In genomic region chr22:38154563-38154915, GRCh38 we compare ENCODE assay signal across 8 cellular contexts. TPM values are rescaled to one million over a fixed set of nuclear protein-coding genes. Genes with fewer than 3 reads are reported as not detected.
DNase-seq lines count a peak whose midpoint lies in the region; ATAC-seq, FAIRE-seq and TF ChIP-seq lines count a peak whose summit lies in the region.
"Not testable (repeated sequence)": the region's sequence is repeated elsewhere in the genome, so short reads cannot be mapped to it uniquely, and the experiment has no call there.

No MANE protein-coding gene starts in this region.

- in situ Hi-C loops in mammary epithelial cell (cut with MboI; ENCODE audit: low sequenced_read_pairs in 2 of 2): not testable (repeated sequence)

- intact Hi-C loops in mammary epithelial cell (cut with micrococcal nuclease): loop anchor here (1.0 kb wide), 2 partner anchors 40 to 102 kb away; no protein-coding TSS in a partner anchor

- not testable (repeated sequence) for TF ChIP-seq EP300 in A549 (IDR thresholded peaks at IDR 0.05)

- WGBS in A549 (ENCODE audit: missing lambda C conversion rate): 59% methylated on average over 1 of the region's 1 CpG
- 14% methylated on average over 1 of the region's 1 CpG for WGBS in mammary epithelial cell (ENCODE audit: low coverage, missing lambda C conversion rate)
- WGBS in smooth muscle cell (ENCODE audit: low lambda C conversion rate): 52% methylated on average over 1 of the region's 1 CpG

- FAIRE-seq in A549 (lab: Jason Lieb, UNC); D721Med (lab: Jason Lieb, UNC): not testable (repeated sequence)
- FAIRE-seq in keratinocyte (lab: Jason Lieb, UNC): peak; percentile 56

- not testable (repeated sequence) for H3K27me3 ChIP-seq in Loucy (ENCODE audit: insufficient read depth, low read length, poor library complexity, severe bottlenecking); mammary epithelial cell (ENCODE audit: insufficient read depth, low read length); keratinocyte (ENCODE audit: control insufficient read depth, extremely low read depth, insufficient read depth, low read length); smooth muscle cell (ENCODE audit: low read depth)

- not testable (repeated sequence) for H3K9me3 ChIP-seq in A549; Loucy (ENCODE audit: insufficient read depth, low read depth, low read length); T-helper 17 cell (ENCODE audit: control insufficient read depth, low read length, poor library complexity, severe bottlenecking); mammary epithelial cell (replicated peaks; ENCODE audit: insufficient read depth, low read length); keratinocyte (ENCODE audit: control insufficient read depth, low read depth, low read length); smooth muscle cell (replicated peaks; ENCODE audit: low read depth)

- not testable (repeated sequence) for H3K36me3 ChIP-seq in Loucy (ENCODE audit: insufficient read depth, low read length); mammary epithelial cell (ENCODE audit: insufficient read depth, low read length); keratinocyte (ENCODE audit: control insufficient read depth in 2 of 2, extremely low read depth in 1 of 2, insufficient read depth in 2 of 2, low read length in 2 of 2); smooth muscle cell (ENCODE audit: low read depth)

- TF ChIP-seq POLR2A in A549 (IDR thresholded peaks at IDR 0.05; ENCODE audit: low read length): not testable (repeated sequence)

- not testable (repeated sequence) for H3K4me3 ChIP-seq in A549; Loucy (ENCODE audit: low read length, poor library complexity, severe bottlenecking); mammary epithelial cell (replicated peaks in 1 of 3; ENCODE audit: insufficient read depth in 1 of 3, low read depth in 2 of 3, low read length in 3 of 3); keratinocyte (ENCODE audit: control insufficient read depth in 2 of 3, extremely low read depth in 1 of 3, insufficient read depth in 2 of 3, low read depth in 1 of 3, low read length in 3 of 3); smooth muscle cell

- not testable (repeated sequence) for H3K36me3 Mint-ChIP-seq in T-helper 17 cell (ENCODE audit: low read depth)

- dilution Hi-C loops in mammary epithelial cell (cut with HindIII; ENCODE audit: low sequenced_read_pairs); keratinocyte (cut with MboI; ENCODE audit: extremely low pct_ligation_motif_present, low sequenced_read_pairs): not testable (repeated sequence)

- not testable (repeated sequence) for TF ChIP-seq CTCF in A549 (IDR thresholded peaks at IDR 0.05); mammary epithelial cell (conservative IDR thresholded peaks at IDR 0.05 in 1 of 2, IDR thresholded peaks at IDR 0.05 in 1 of 2; ENCODE audit: extremely low read depth in 1 of 2, insufficient read depth in 1 of 2, low read depth in 1 of 2, low read length in 2 of 2); keratinocyte (optimal IDR thresholded peaks at IDR 0.05 in 1 of 3, IDR thresholded peaks at IDR 0.05 in 1 of 3, conservative IDR thresholded peaks at IDR 0.05 in 1 of 3; ENCODE audit: extremely low read depth in 1 of 3, insufficient read depth in 2 of 3, low read length in 3 of 3); smooth muscle cell (IDR thresholded peaks at IDR 0.05; ENCODE audit: borderline replicate concordance, insufficient read depth, poor library complexity, severe bottlenecking)
- peak; percentile 38 for TF ChIP-seq CTCF in D721Med (IDR thresholded peaks at IDR 0.05; ENCODE audit: insufficient read depth, missing control alignments)
- TF ChIP-seq CTCF in Loucy (conservative IDR thresholded peaks at IDR 0.05; ENCODE audit: low read length): peak; percentile 28; the same call in 1 of the 2 replicates

- not testable (repeated sequence) for DNase-seq in A549 (ENCODE audit: low read depth in 1 of 2, low spot score in 1 of 2); D721Med (ENCODE audit: insufficient read length, low spot score); T-helper 17 cell; epithelial cell of prostate (ENCODE audit: low read depth, low spot score); keratinocyte (ENCODE audit: low read depth, low spot score); smooth muscle cell (lab: John Stamatoyannopoulos, UW; ENCODE audit: unreplicated experiment)
- peak; percentile 44 for DNase-seq in mammary epithelial cell

- H3K9ac ChIP-seq in Loucy (ENCODE audit: low read depth, low read length, poor library complexity, severe bottlenecking); mammary epithelial cell (ENCODE audit: insufficient read depth, low read length); keratinocyte (ENCODE audit: control insufficient read depth, extremely low read depth, insufficient read depth, low read length); smooth muscle cell (ENCODE audit: low read depth): not testable (repeated sequence)

- H4K20me1 ChIP-seq in Loucy (ENCODE audit: insufficient read depth, low read length, poor library complexity, severe bottlenecking); mammary epithelial cell (ENCODE audit: insufficient read depth, low read length); keratinocyte (ENCODE audit: control insufficient read depth, extremely low read depth, insufficient read depth, low read length); smooth muscle cell (ENCODE audit: low read depth): not testable (repeated sequence)

- ATAC-seq in A549, T-helper 17 cell: not testable (repeated sequence)

- BruUV-seq in mammary epithelial cell (replicated peaks; lab: Mats Ljungman, UMichigan): not testable (repeated sequence)

- H3F3A ChIP-seq in Loucy (ENCODE audit: low read depth); smooth muscle cell (ENCODE audit: low read depth): not testable (repeated sequence)

- not testable (repeated sequence) for H3K4me3 Mint-ChIP-seq in T-helper 17 cell

- TF ChIP-seq RAD21 in A549 (conservative IDR thresholded peaks at IDR 0.05 in 1 of 2, IDR thresholded peaks at IDR 0.05 in 1 of 2): not testable (repeated sequence)

- peaks cover 14% of the 10 kb centered on the region for H3K4me1 Mint-ChIP-seq in T-helper 17 cell

- H3K27ac ChIP-seq in A549; mammary epithelial cell (ENCODE audit: insufficient read depth, low read depth, low read length); keratinocyte (ENCODE audit: control insufficient read depth, insufficient read depth, low read length): not testable (repeated sequence)
- H3K27ac ChIP-seq in epithelial cell of prostate (peak overlapping the region; percentile 30), smooth muscle cell (ENCODE audit: low read depth) (peak overlapping the region; percentile 65)

- POLR2A ChIA-PET in A549 (lab: Yijun Ruan, JAX): not testable (repeated sequence)

- CTCF ChIA-PET in A549 (lab: Yijun Ruan, JAX); mammary epithelial cell (lab: Charles Lee; ENCODE audit: low non-redundant PET): not testable (repeated sequence)

- H3K9me2 ChIP-seq in Loucy (replicated peaks; ENCODE audit: low read depth, low read length): not testable (repeated sequence)

- H3K9me1 ChIP-seq in keratinocyte (ENCODE audit: control insufficient read depth, extremely low read depth, insufficient read depth, low read length): not testable (repeated sequence)

- H2AFZ ChIP-seq in Loucy (ENCODE audit: low read length); mammary epithelial cell (ENCODE audit: low read depth, low read length); keratinocyte (ENCODE audit: control insufficient read depth, low read length); smooth muscle cell (ENCODE audit: low read depth): not testable (repeated sequence)

- not testable (repeated sequence) for H3K27me3 Mint-ChIP-seq in T-helper 17 cell

- H3K27ac Mint-ChIP-seq in T-helper 17 cell: peak overlapping the region; percentile 32

- H3K4me1 ChIP-seq in A549; Loucy (ENCODE audit: insufficient read depth, low read length, poor library complexity, severe bottlenecking); mammary epithelial cell (ENCODE audit: insufficient read depth, low read length): not testable (repeated sequence)
- peaks cover 11% of the 10 kb centered on the region for H3K4me1 ChIP-seq in keratinocyte (ENCODE audit: control insufficient read depth, extremely low read depth, insufficient read depth, low read length)
- peaks cover 14% of the 10 kb centered on the region for H3K4me1 ChIP-seq in smooth muscle cell (ENCODE audit: low read depth)

- H3K79me2 ChIP-seq in Loucy (ENCODE audit: insufficient read depth, low read length); mammary epithelial cell (ENCODE audit: insufficient read depth, low read length); keratinocyte (ENCODE audit: control insufficient read depth, insufficient read depth, low read length); smooth muscle cell (ENCODE audit: low read depth): not testable (repeated sequence)

- not testable (repeated sequence) for H3K4me2 ChIP-seq in A549; Loucy (ENCODE audit: low read depth, low read length, poor library complexity, severe bottlenecking); mammary epithelial cell (ENCODE audit: insufficient read depth, low read depth, low read length); keratinocyte (ENCODE audit: control insufficient read depth, extremely low read depth, insufficient read depth, low read depth, low read length); smooth muscle cell

RNA-seq across cellular contexts. Expression of gene PLA2G6, which starts 27.1 kb away (rescaled TPM):
- polyA plus RNA-seq in A549 (2011; rRNA removed) (7.4 and 10.7 TPM in 2 replicates), A549 (2017; fragmentation: RNase III; extraction: RNeasy Plus Mini Kit Qiagen cat#74134 plus additional on column Dnase treatment) (5.5 to 7.8 TPM (median 7.6 TPM) in 3 replicates), mammary epithelial cell (7.8 TPM), keratinocyte (4.6 to 12.1 TPM (median 5.2 TPM) in 3 replicates), smooth muscle cell (8.6 and 8.9 TPM in 2 replicates)
- polyA plus RNA-seq in A549 (2012; cell fraction: cytosol; rRNA removed): 6.2 and 9.3 TPM in 2 replicates
- 60.0 and 83.9 TPM in 2 replicates for polyA plus RNA-seq in A549 (2012; cell fraction: nucleus; rRNA removed)
- 16.1 and 26.2 TPM in 2 replicates for polyA minus RNA-seq in A549 (2011; rRNA and poly(A)+ RNA removed)
- total RNA-seq in T-helper 17 cell (10 to 100 TPM; 72.2 to 91.4 TPM), mammary epithelial cell (10 to 100 TPM; 12.8 to 20.2 TPM), smooth muscle cell (6.1 and 19.4 TPM in 2 replicates)
- polyA minus RNA-seq in mammary epithelial cell (7.9 TPM), keratinocyte (4.4 to 20.7 TPM (median 14.4 TPM) in 3 replicates)
- polyA plus RNA-seq in keratinocyte (2011; ENCODE audit: low read depth): 1.6 TPM
- polyA plus RNA-seq in keratinocyte (2011; cell fraction: cytosol; rRNA removed): 1.4 and 2.3 TPM in 2 replicates
- polyA plus RNA-seq in keratinocyte (2011; cell fraction: nucleus; rRNA removed): 34.0 and 40.8 TPM in 2 replicates
- polyA plus RNA-seq in keratinocyte (2012; ENCODE audit: low replicate concordance): 3.2 and 9.8 TPM in 2 replicates
- polyA minus RNA-seq in keratinocyte (2011; cell fraction: cytosol; rRNA and poly(A)+ RNA removed): 5.0 TPM
- polyA minus RNA-seq in keratinocyte (2011; cell fraction: nucleus; rRNA and poly(A)+ RNA removed): 16.8 and 27.8 TPM in 2 replicates

RNA-seq across cellular contexts. Expression of gene BAIAP2L2, which starts 44.1 kb away (rescaled TPM):
- 2.9 and 3.5 TPM in 2 replicates for polyA plus RNA-seq in A549 (2011; rRNA removed)
- polyA plus RNA-seq in A549 (2012; cell fraction: cytosol; rRNA removed): 7.0 and 7.6 TPM in 2 replicates
- polyA plus RNA-seq in A549 (2012; cell fraction: nucleus; rRNA removed): 40.4 and 54.9 TPM in 2 replicates
- polyA plus RNA-seq in A549 (2017; fragmentation: RNase III; extraction: RNeasy Plus Mini Kit Qiagen cat#74134 plus additional on column Dnase treatment): 4.3 to 4.7 TPM (median 4.5 TPM) in 3 replicates
- 1.4 and 2.2 TPM in 2 replicates for polyA minus RNA-seq in A549 (2011; rRNA and poly(A)+ RNA removed)
- 1 to 10 TPM in 1 of 2 donors, under 1 TPM in 1; 0.86 to 1.3 TPM for total RNA-seq in T-helper 17 cell
- 10 to 100 TPM in 1 of 2 donors, 1 to 10 TPM in 1; 2.2 to 10.1 TPM for total RNA-seq in mammary epithelial cell
- polyA plus RNA-seq in mammary epithelial cell: 5.4 TPM
- 1.1 TPM for polyA minus RNA-seq in mammary epithelial cell
- polyA plus RNA-seq in keratinocyte: 2.3 to 4.8 TPM (median 3.2 TPM) in 3 replicates
- 2.0 TPM for polyA plus RNA-seq in keratinocyte (2011; ENCODE audit: low read depth)
- 2.5 and 7.8 TPM in 2 replicates for polyA plus RNA-seq in keratinocyte (2011; cell fraction: cytosol; rRNA removed)
- 2.3 and 3.2 TPM in 2 replicates for polyA plus RNA-seq in keratinocyte (2011; cell fraction: nucleus; rRNA removed)
- polyA plus RNA-seq in keratinocyte (2012; ENCODE audit: low replicate concordance): 3.1 and 4.9 TPM in 2 replicates
- 1.5 to 2.7 TPM (median 2.0 TPM) in 3 replicates for polyA minus RNA-seq in keratinocyte
- polyA minus RNA-seq in keratinocyte (2011; cell fraction: cytosol; rRNA and poly(A)+ RNA removed): 9.8 TPM
- polyA minus RNA-seq in keratinocyte (2011; cell fraction: nucleus; rRNA and poly(A)+ RNA removed): 2.2 TPM in 1 of 2 replicates, not detected in the other
- total RNA-seq in smooth muscle cell: 0.13 and 0.31 TPM in 2 replicates
- polyA plus RNA-seq in smooth muscle cell: 0.67 and 1.3 TPM in 2 replicates

RNA-seq across cellular contexts. Expression of gene MAFF, which starts 47.3 kb away (rescaled TPM):
- 3.5 and 4.0 TPM in 2 replicates for polyA plus RNA-seq in A549 (2011; rRNA removed)
- polyA plus RNA-seq in A549 (2012; cell fraction: cytosol; rRNA removed): 7.5 and 9.6 TPM in 2 replicates
- polyA plus RNA-seq in A549 (2012; cell fraction: nucleus; rRNA removed): 16.8 and 17.1 TPM in 2 replicates
- polyA plus RNA-seq in A549 (2017; fragmentation: RNase III; extraction: RNeasy Plus Mini Kit Qiagen cat#74134 plus additional on column Dnase treatment): 3.1 to 3.9 TPM (median 3.2 TPM) in 3 replicates
- polyA minus RNA-seq in A549 (2011; rRNA and poly(A)+ RNA removed): 2.1 and 3.6 TPM in 2 replicates
- total RNA-seq in T-helper 17 cell: 10 to 100 TPM; 44.4 to 80.2 TPM
- total RNA-seq in mammary epithelial cell: 10 to 100 TPM; 17.0 to 48.5 TPM
- 13.9 TPM for polyA plus RNA-seq in mammary epithelial cell
- 5.3 TPM for polyA minus RNA-seq in mammary epithelial cell
- 8.6 to 10.5 TPM (median 10.5 TPM) in 3 replicates for polyA plus RNA-seq in keratinocyte
- polyA plus RNA-seq in keratinocyte (2011; ENCODE audit: low read depth): 29.6 TPM
- 7.0 and 9.8 TPM in 2 replicates for polyA plus RNA-seq in keratinocyte (2011; cell fraction: cytosol; rRNA removed)
- 12.7 and 15.8 TPM in 2 replicates for polyA plus RNA-seq in keratinocyte (2011; cell fraction: nucleus; rRNA removed)
- polyA plus RNA-seq in keratinocyte (2012; ENCODE audit: low replicate concordance): 12.2 and 74.2 TPM in 2 replicates
- polyA minus RNA-seq in keratinocyte: 3.1 to 3.9 TPM (median 3.5 TPM) in 3 replicates
- 12.3 TPM for polyA minus RNA-seq in keratinocyte (2011; cell fraction: cytosol; rRNA and poly(A)+ RNA removed)
- 8.0 and 8.1 TPM in 2 replicates for polyA minus RNA-seq in keratinocyte (2011; cell fraction: nucleus; rRNA and poly(A)+ RNA removed)
- 51.2 and 52.4 TPM in 2 replicates for total RNA-seq in smooth muscle cell
- polyA plus RNA-seq in smooth muscle cell: 48.2 and 53.4 TPM in 2 replicates
